In genomic region chr16:7231762-7232161, GRCh38 we compare ENCODE assay signal across 8 cellular contexts.
"Had no signal": no experiment of that assay in that cellular context is flagged by ENCODE, and none has a peak within 500 bp of the region (broad histone marks: within the 10 kb centered on the region; RNA-seq: fewer than 3 reads in every experiment).

No MANE protein-coding gene starts in this region.

- DNase-seq: GDM1, GF-D8 had no signal

- H3K4me3 ChIP-seq: GM12878 had no signal

- FAIRE-seq: G401.6, GM12878, GM12891, GM12892, GM18507, GM19239 had no signal

- ATAC-seq: GM12878 had no signal
